ENCODE assay signal across 26 cellular contexts in the genomic region with DNA sequence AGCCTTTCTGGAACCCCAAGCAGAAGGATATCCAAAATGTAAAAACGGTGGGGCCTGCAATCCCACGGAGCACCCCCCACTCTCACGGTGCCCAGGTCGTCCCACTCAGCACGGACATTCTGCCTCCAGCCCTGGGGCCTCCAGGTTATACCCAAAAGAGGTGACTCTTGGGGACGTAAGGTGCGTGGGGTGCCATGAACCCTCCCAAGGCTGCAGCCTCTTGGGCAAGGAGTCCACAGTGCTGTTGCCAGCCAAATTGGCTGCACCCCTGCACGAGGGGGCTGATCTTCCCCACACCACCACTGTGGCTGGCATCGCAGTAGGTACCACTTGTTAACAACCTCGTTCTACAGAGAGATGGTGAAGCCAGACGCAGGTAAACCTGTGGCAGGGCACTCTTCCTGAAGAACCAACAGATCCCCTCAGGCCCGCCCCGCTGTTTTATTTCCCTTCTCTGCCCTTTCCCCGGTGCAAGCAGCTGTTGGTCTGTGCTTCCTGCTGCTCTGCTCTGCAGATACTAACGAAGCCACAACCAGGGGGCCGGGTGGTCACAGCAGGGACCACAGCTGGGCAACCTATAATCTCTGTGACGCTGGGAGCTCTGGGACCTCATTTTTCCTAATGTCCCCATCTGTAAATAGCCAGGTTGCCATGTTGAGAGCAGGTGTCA. TPM values are rescaled to one million over a fixed set of nuclear protein-coding genes. Genes with fewer than 3 reads are reported as not detected.
DNase-seq lines count a peak whose midpoint lies in the region; TF ChIP-seq lines count a peak whose summit lies in the region.
"Had no signal": no experiment of that assay in that cellular context is flagged by ENCODE, and none has a peak within 500 bp of the region (broad histone marks: within the 10 kb centered on the region; RNA-seq: fewer than 3 reads in every experiment).

No MANE protein-coding gene starts in this region.

- CTCF ChIA-PET in activated naive CD4-positive, alpha-beta T cell treated with anti-CD3 and anti-CD28 coated beads, Interleukin-2, amount 10 ng/mL, durations not matched to agents 7 days and 5 days (lab: Charles Lee) = no interaction called here

- H3K4me3 Mint-ChIP-seq in activated naive CD4-positive, alpha-beta T cell treated with anti-CD3 and anti-CD28 coated beads, Interleukin-2, amount 10 ng/mL, durations not matched to agents 7 days and 5 days = no peak overlapping the region
- H3K4me3 Mint-ChIP-seq: stimulated activated memory B cell treated with anti-CD40 and anti-IgM and Interleukin-4, amounts not matched to agents 10 μg/mL and 1 μg/mL and 100 μg/mL, for 72 hours; T-helper 17 cell had no signal

- no peaks in the 10 kb centered on the region for H3K36me3 ChIP-seq in SJCRH30
- H3K36me3 ChIP-seq in sigmoid colon = no peaks in the 10 kb centered on the region
- H3K36me3 ChIP-seq: colonic mucosa, esophagus squamous epithelium, gastroesophageal sphincter, neutrophil had no signal

- TF ChIP-seq EP300 in sigmoid colon (IDR thresholded peaks at IDR 0.05) = no peak

- intact Hi-C loops in sigmoid colon (cut with DNase I) = no loop called here

- 0 out of 2 replicates have a peak, but pooled peaks cover 5% of the 10 kb centered on the region for H3K27me3 ChIP-seq in SJCRH30
- H3K27me3 ChIP-seq in sigmoid colon = peaks cover 8 to 36% (median 18%) of the 10 kb centered on the region in 3 donors
- H3K27me3 ChIP-seq: neutrophil, testis had no signal

- H3K4me3 ChIP-seq in SJCRH30 (no peak overlapping the region), sigmoid colon (no peak overlapping the region)
- H3K4me3 ChIP-seq: colonic mucosa, esophagus squamous epithelium, gastroesophageal sphincter, lung, testis had no signal

- no peaks in the 10 kb centered on the region for H3K9me3 ChIP-seq in SJCRH30 (replicated peaks)
- no peaks in the 10 kb centered on the region for H3K9me3 ChIP-seq in sigmoid colon
- H3K9me3 ChIP-seq: colonic mucosa, esophagus squamous epithelium, gastroesophageal sphincter, neutrophil, testis had no signal

- no peaks in the 10 kb centered on the region for H3K36me3 Mint-ChIP-seq in activated naive CD4-positive, alpha-beta T cell treated with anti-CD3 and anti-CD28 coated beads, Interleukin-2, amount 10 ng/mL, durations not matched to agents 7 days and 5 days
- H3K36me3 Mint-ChIP-seq: CD4-positive, CD25-positive, alpha-beta regulatory T cell; stimulated activated memory B cell treated with anti-CD40 and anti-IgM and Interleukin-4, amounts not matched to agents 10 μg/mL and 1 μg/mL and 100 μg/mL, for 72 hours had no signal

- H3K4me1 Mint-ChIP-seq in activated naive CD4-positive, alpha-beta T cell treated with anti-CD3 and anti-CD28 coated beads, Interleukin-2, amount 10 ng/mL, durations not matched to agents 7 days and 5 days = peaks cover 11% of the 10 kb centered on the region
- H3K4me1 Mint-ChIP-seq: stimulated activated memory B cell treated with anti-CD40 and anti-IgM and Interleukin-4, amounts not matched to agents 10 μg/mL and 1 μg/mL and 100 μg/mL, for 72 hours had no signal

- H3K27ac ChIP-seq in SJCRH30 (no peak overlapping the region), sigmoid colon (no peak overlapping the region)
- H3K27ac ChIP-seq: colonic mucosa, esophagus squamous epithelium, gastroesophageal sphincter, neutrophil, testis had no signal

- 53 to 55% methylated on average over 17 of the region's 17 CpGs for WGBS in sigmoid colon, 2 donors

- no peak overlapping the region for H3K27ac Mint-ChIP-seq in activated naive CD4-positive, alpha-beta T cell treated with anti-CD3 and anti-CD28 coated beads, Interleukin-2, amount 10 ng/mL, durations not matched to agents 7 days and 5 days
- H3K27ac Mint-ChIP-seq: activated T-helper 2 cell treated with anti-CD3 and anti-CD28 coated beads, Interferon-gamma antibody, Interleukin-2, Interleukin-4, amounts not matched to agents 10 μg/mL and 5 μg/mL and 100 μg/mL, durations not matched to agents 14 hours and 24 hours and 36 hours; stimulated activated memory B cell treated with anti-CD40 and anti-IgM and Interleukin-4, amounts not matched to agents 10 μg/mL and 1 μg/mL and 100 μg/mL, for 72 hours had no signal

- H3K9me3 Mint-ChIP-seq in activated naive CD4-positive, alpha-beta T cell treated with anti-CD3 and anti-CD28 coated beads, Interleukin-2, amount 10 ng/mL, durations not matched to agents 7 days and 5 days = no peaks in the 10 kb centered on the region
- H3K9me3 Mint-ChIP-seq: activated T-helper 2 cell treated with anti-CD3 and anti-CD28 coated beads, Interferon-gamma antibody, Interleukin-2, Interleukin-4, amounts not matched to agents 10 μg/mL and 5 μg/mL and 100 μg/mL, durations not matched to agents 14 hours and 24 hours and 36 hours; CD4-positive, CD25-positive, alpha-beta regulatory T cell; stimulated activated memory B cell treated with anti-CD40 and anti-IgM and Interleukin-4, amounts not matched to agents 10 μg/mL and 1 μg/mL and 100 μg/mL, for 72 hours had no signal

- TF ChIP-seq CTCF in sigmoid colon (IDR thresholded peaks at IDR 0.05) = no peak

- TF ChIP-seq POLR2A in sigmoid colon (IDR thresholded peaks at IDR 0.05) = no peak

- peak; percentile 3 for DNase-seq in activated naive CD4-positive, alpha-beta T cell treated with anti-CD3 and anti-CD28 coated beads, Interleukin-2, amount 10 ng/mL, durations not matched to agents 7 days and 5 days
- no peak for DNase-seq in activated naive CD4-positive, alpha-beta T cell treated with Interleukin-2 at 50 U/mL for 16 hours
- DNase-seq in NCI-H1417 treated with DMSO at 0.1 percent for 48 hours (lab: John Stamatoyannopoulos, UW) = peak; percentile 57
- peak; percentile 68 to 83 for DNase-seq in SJCRH30
- DNase-seq in sigmoid colon = peak; percentile 56
- no peak for DNase-seq in SHP77 (lab: John Stamatoyannopoulos, UW)
- no peak for DNase-seq in GM19238 (ENCODE audit: insufficient read length, low spot score)
- DNase-seq in EL = no peak
- DNase-seq: activated CD4-positive, alpha-beta T cell treated with anti-CD3 and anti-CD28 coated beads, Interleukin-2, amount 50 U/mL, for 1 hour; activated CD8-positive, alpha-beta memory T cell treated with anti-CD3 and anti-CD28 coated beads, Interleukin-2, amount 50 U/mL, for 48 hours; CD4-positive, CD25-positive, alpha-beta regulatory T cell; colonic mucosa; DMS53; esophagus squamous epithelium; Karpas-422; kidney glomerular epithelial cell; NCI-H1048; T-helper 17 cell; testis had no signal

- H3K27me3 Mint-ChIP-seq in activated naive CD4-positive, alpha-beta T cell treated with anti-CD3 and anti-CD28 coated beads, Interleukin-2, amount 10 ng/mL, durations not matched to agents 7 days and 5 days = peaks cover 50% of the 10 kb centered on the region

- peaks cover 18% of the 10 kb centered on the region for H3K4me1 ChIP-seq in SJCRH30
- peaks cover 0 to 9% (median 8%) of the 10 kb centered on the region in 4 donors for H3K4me1 ChIP-seq in sigmoid colon
- H3K4me1 ChIP-seq: colonic mucosa had no signal

RNA-seq across cellular contexts. Expression of gene TFF3, which starts 8.7 kb away (rescaled TPM):
- total RNA-seq in SJCRH30 (2014; rRNA removed; shearing (Covaris generic)) = 48.5 and 52.7 TPM in 2 replicates
- total RNA-seq in sigmoid colon = 10 to 100 TPM; 14.3 to 45.1 (median 23.7) TPM
- polyA plus RNA-seq in sigmoid colon = 1,000 to 10,000 TPM; 1,800 to 7,065 (median 3,772) TPM
- total RNA-seq: activated T-helper 2 cell treated with anti-CD3 and anti-CD28 coated beads, Interferon-gamma antibody, Interleukin-2, Interleukin-4, amounts not matched to agents 10 μg/mL and 5 μg/mL and 100 μg/mL, durations not matched to agents 14 hours and 24 hours and 36 hours; CD4-positive, CD25-positive, alpha-beta regulatory T cell; pulmonary artery endothelial cell; T-helper 17 cell had no signal
- polyA plus RNA-seq: CD4-positive, CD25-positive, alpha-beta regulatory T cell had no signal

RNA-seq across cellular contexts. Expression of gene TFF2, which starts 44.3 kb away (rescaled TPM):
- not detected in 2 replicates for total RNA-seq in SJCRH30 (2014; rRNA removed; shearing (Covaris generic))
- total RNA-seq in sigmoid colon = not detected
- 10 to 100 TPM in 1 of 3 donors, 1 to 10 TPM in 2; 1.5 to 23.4 (median 3.0) TPM for polyA plus RNA-seq in sigmoid colon
- total RNA-seq: activated T-helper 2 cell treated with anti-CD3 and anti-CD28 coated beads, Interferon-gamma antibody, Interleukin-2, Interleukin-4, amounts not matched to agents 10 μg/mL and 5 μg/mL and 100 μg/mL, durations not matched to agents 14 hours and 24 hours and 36 hours; CD4-positive, CD25-positive, alpha-beta regulatory T cell; gastroesophageal sphincter; lung; pulmonary artery endothelial cell; SK-MEL-5; T-helper 17 cell; testis had no signal
- polyA plus RNA-seq: CD4-positive, CD25-positive, alpha-beta regulatory T cell; lung had no signal

RNA-seq across cellular contexts. Expression of gene TFF1, which starts 59.8 kb away (rescaled TPM):
- not detected in 2 replicates for total RNA-seq in SJCRH30 (2014; rRNA removed; shearing (Covaris generic))
- 1 to 10 TPM in 1 of 4 donors, not detected in 3; 1.1 TPM for total RNA-seq in sigmoid colon
- polyA plus RNA-seq in sigmoid colon = 100 to 1,000 TPM; 414 to 706 (median 493) TPM
- total RNA-seq: CD4-positive, CD25-positive, alpha-beta regulatory T cell; esophagus squamous epithelium; gastroesophageal sphincter; pulmonary artery endothelial cell; SK-MEL-5; T-helper 17 cell; testis had no signal
- polyA plus RNA-seq: CD4-positive, CD25-positive, alpha-beta regulatory T cell had no signal

Comparison
In these comparisons a context has a peak if more than half of its experiments do, and no peak if none do; other contexts are left out.
1. DNase-seq: peak in activated naive CD4-positive, alpha-beta T cell treated with anti-CD3 and anti-CD28 coated beads, Interleukin-2, amount 10 ng/mL, durations not matched to agents 7 days and 5 days (single experiment), NCI-H1417 treated with DMSO at 0.1 percent for 48 hours (single experiment), SJCRH30 (2 of 2) and sigmoid colon (single experiment); none in activated naive CD4-positive, alpha-beta T cell treated with Interleukin-2 at 50 U/mL for 16 hours (single experiment), SHP77 (0 of 2), GM19238 (single experiment) and EL (single experiment).